ENCODE assay signal across 20 cellular contexts in the genomic region with DNA sequence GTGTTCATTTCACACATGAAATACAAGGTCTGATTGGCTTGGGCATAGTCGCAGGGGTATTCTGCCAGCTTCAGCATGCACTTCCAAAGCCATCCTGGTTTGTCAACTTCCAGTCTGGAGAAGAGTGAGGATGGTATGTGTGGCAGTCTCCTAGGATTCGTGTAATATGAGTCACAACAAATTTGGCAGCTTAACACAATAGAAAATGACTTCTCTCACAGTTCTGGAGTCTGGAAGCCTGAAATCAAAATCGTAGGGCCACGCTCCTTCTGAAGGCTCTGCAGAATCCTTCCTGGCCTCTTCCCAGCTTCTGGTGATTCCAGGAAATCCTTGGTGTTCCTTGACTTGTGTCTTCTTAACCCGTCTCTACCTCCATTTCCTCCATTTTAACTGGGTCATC.
DNase-seq lines count a peak whose midpoint lies in the region; ATAC-seq, FAIRE-seq and TF ChIP-seq lines count a peak whose summit lies in the region.
"Had no signal": no experiment of that assay in that cellular context is flagged by ENCODE, and none has a peak within 500 bp of the region (broad histone marks: within the 10 kb centered on the region; RNA-seq: fewer than 3 reads in every experiment).

No MANE protein-coding gene starts in this region.

- H3K9me1 ChIP-seq in endothelial cell of umbilical vein (replicated peaks; ENCODE audit: control insufficient read depth, extremely low read depth, insufficient read depth, low read length): no peaks in the 10 kb centered on the region

- H3K36me3 ChIP-seq in SJSA1 (no peaks in the 10 kb centered on the region), endothelial cell of umbilical vein (ENCODE audit: control insufficient read depth in 2 of 2, extremely low read depth in 1 of 2, insufficient read depth in 2 of 2, low read length in 2 of 2) (no peaks in the 10 kb centered on the region)
- H3K36me3 ChIP-seq: esophagus muscularis mucosa, right lobe of liver, upper lobe of left lung had no signal

- H3K36me3 Mint-ChIP-seq in stimulated activated effector memory CD8-positive, alpha-beta T cell treated with anti-CD3 and anti-CD28 coated beads, Interleukin-12 subunit alpha, Interleukin-12 subunit beta, amount 100 ng/mL, for 72 hours: no peaks in the 10 kb centered on the region
- H3K36me3 Mint-ChIP-seq: activated naive CD4-positive, alpha-beta T cell treated with anti-CD3 and anti-CD28 coated beads, Interleukin-2, amount 10 ng/mL, durations not matched to agents 7 days and 5 days; CD8-positive, alpha-beta memory T cell; IgD-negative memory B cell had no signal

- no peak overlapping the region for H3K4me3 Mint-ChIP-seq in stimulated activated effector memory CD8-positive, alpha-beta T cell treated with anti-CD3 and anti-CD28 coated beads, Interleukin-12 subunit alpha, Interleukin-12 subunit beta, amount 100 ng/mL, for 72 hours
- H3K4me3 Mint-ChIP-seq: activated naive CD4-positive, alpha-beta T cell treated with anti-CD3 and anti-CD28 coated beads, Interleukin-2, amount 10 ng/mL, durations not matched to agents 7 days and 5 days; CD8-positive, alpha-beta memory T cell; IgD-negative memory B cell had no signal

- H3K9ac ChIP-seq in endothelial cell of umbilical vein (replicated peaks; ENCODE audit: extremely low read depth, insufficient read depth, low read length): no peak overlapping the region

- H3K4me1 ChIP-seq in SJSA1 (replicated peaks): peaks cover 19% of the 10 kb centered on the region
- peaks cover 8% of the 10 kb centered on the region for H3K4me1 ChIP-seq in endothelial cell of umbilical vein (ENCODE audit: control insufficient read depth, extremely low read depth, insufficient read depth, low read length)
- H3K4me1 ChIP-seq: upper lobe of left lung had no signal

- POLR2A ChIA-PET in endothelial cell of umbilical vein (lab: Charles Lee): no interaction called here

- H3K4me2 ChIP-seq in endothelial cell of umbilical vein (ENCODE audit: insufficient read depth, low read length): no peak overlapping the region

- no peak for TF ChIP-seq CTCF in endothelial cell of umbilical vein (IDR thresholded peaks at IDR 0.05; ENCODE audit: extremely low read depth in 1 of 2, insufficient read depth in 1 of 2, low read depth in 1 of 2, low read length in 2 of 2)

- TF ChIP-seq POLR2A in endothelial cell of umbilical vein (IDR thresholded peaks at IDR 0.05; ENCODE audit: low read depth, low read length): no peak

- dilution Hi-C loops in endothelial cell of umbilical vein (cut with MboI; ENCODE audit: extremely low pct_ligation_motif_present, low sequenced_read_pairs): no loop called here

- H3K27ac ChIP-seq in SJSA1 (peak overlapping the region; percentile 69), endothelial cell of umbilical vein (ENCODE audit: insufficient read depth, low read depth, low read length) (no peak overlapping the region)
- H3K27ac ChIP-seq: esophagus muscularis mucosa, right lobe of liver, upper lobe of left lung had no signal

- DNase-seq in HCEC 1CT (peak; percentile 54), SJSA1 (ENCODE audit: low read depth in 1 of 2, low spot score in 2 of 2) (peak in 1 of 2 experiments; percentile 59), endothelial cell of umbilical vein (ENCODE audit: low read depth, low spot score) (peak; percentile 32), amygdala (lab: John Stamatoyannopoulos, UW) (no peak), NCI-H1105 treated with DMSO at 0.1 percent for 48 hours (lab: John Stamatoyannopoulos, UW) (no peak), HK-2 (ENCODE audit: unreplicated experiment) (no peak)
- DNase-seq in stimulated activated effector memory CD8-positive, alpha-beta T cell treated with anti-CD3 and anti-CD28 coated beads, Interleukin-12 subunit alpha, Interleukin-12 subunit beta, amount 100 ng/mL, for 72 hours (ENCODE audit: low spot score in 2 of 2): no peak
- DNase-seq: activated naive CD4-positive, alpha-beta T cell treated with anti-CD3 and anti-CD28 coated beads, Interleukin-2, amount 10 ng/mL, durations not matched to agents 7 days and 5 days; CD8-positive, alpha-beta memory T cell; NCI-H1105; NCI-H446 treated with DMSO at 0.1 percent for 48 hours; right lobe of liver; stimulated activated CD4-positive, alpha-beta T cell treated with anti-CD3 and anti-CD28 coated beads, Interleukin-4, amount 100 ng/mL, for 1 hour; upper lobe of left lung had no signal

- CTCF ChIA-PET in endothelial cell of umbilical vein (lab: Charles Lee): interaction anchor here (0.6 to 1.7 kb wide), 5 partner anchors 12 to 186 kb away, joined by 3 to 5 read pairs (median 3); no protein-coding TSS in a partner anchor

- intact Hi-C loops in endothelial cell of umbilical vein (cut with micrococcal nuclease): no loop called here

- H3K27me3 ChIP-seq in SJSA1 (replicated peaks) (no peaks in the 10 kb centered on the region), endothelial cell of umbilical vein (ENCODE audit: control insufficient read depth in 2 of 2, insufficient read depth in 2 of 2, low read length in 2 of 2) (no peaks in the 10 kb centered on the region)
- H3K27me3 ChIP-seq: esophagus muscularis mucosa, right lobe of liver, upper lobe of left lung had no signal

- H3K9me3 ChIP-seq in SJSA1 (replicated peaks) (no peaks in the 10 kb centered on the region), endothelial cell of umbilical vein (replicated peaks; ENCODE audit: control insufficient read depth, insufficient read depth, low read length) (no peaks in the 10 kb centered on the region)
- H3K9me3 ChIP-seq: esophagus muscularis mucosa, right lobe of liver, upper lobe of left lung had no signal

- peak overlapping the region; percentile 18 for H3K27ac Mint-ChIP-seq in stimulated activated effector memory CD8-positive, alpha-beta T cell treated with anti-CD3 and anti-CD28 coated beads, Interleukin-12 subunit alpha, Interleukin-12 subunit beta, amount 100 ng/mL, for 72 hours
- H3K27ac Mint-ChIP-seq: activated naive CD4-positive, alpha-beta T cell treated with anti-CD3 and anti-CD28 coated beads, Interleukin-2, amount 10 ng/mL, durations not matched to agents 7 days and 5 days; CD8-positive, alpha-beta memory T cell; IgD-negative memory B cell had no signal

- H3K79me2 ChIP-seq in endothelial cell of umbilical vein (ENCODE audit: control insufficient read depth, insufficient read depth, low read length): no peaks in the 10 kb centered on the region

- H4K20me1 ChIP-seq in endothelial cell of umbilical vein (replicated peaks; ENCODE audit: control insufficient read depth, extremely low read depth, insufficient read depth, low read length): no peaks in the 10 kb centered on the region

- ATAC-seq in stimulated activated effector memory CD8-positive, alpha-beta T cell treated with anti-CD3 and anti-CD28 coated beads, Interleukin-12 subunit alpha, Interleukin-12 subunit beta, amount 100 ng/mL, for 72 hours: no peak
- no peak for ATAC-seq in HG02798 (IDR thresholded peaks at IDR 0.05; ENCODE audit: poor library complexity, unreplicated experiment)
- ATAC-seq: right lobe of liver had no signal

- BruUV-seq in endothelial cell of umbilical vein (replicated peaks; lab: Mats Ljungman, UMichigan): no TSS peak

- H3K4me1 Mint-ChIP-seq in stimulated activated effector memory CD8-positive, alpha-beta T cell treated with anti-CD3 and anti-CD28 coated beads, Interleukin-12 subunit alpha, Interleukin-12 subunit beta, amount 100 ng/mL, for 72 hours: peaks cover 13% of the 10 kb centered on the region
- H3K4me1 Mint-ChIP-seq: activated naive CD4-positive, alpha-beta T cell treated with anti-CD3 and anti-CD28 coated beads, Interleukin-2, amount 10 ng/mL, durations not matched to agents 7 days and 5 days; CD8-positive, alpha-beta memory T cell; IgD-negative memory B cell had no signal

- FAIRE-seq in endothelial cell of umbilical vein (lab: Jason Lieb, UNC): peak; percentile 58
- FAIRE-seq: colon, GM19239 had no signal

- H3K4me3 ChIP-seq in SJSA1 (no peak overlapping the region), endothelial cell of umbilical vein (replicated peaks in 1 of 3; ENCODE audit: insufficient read depth in 1 of 3, low read depth in 1 of 3, low read length in 3 of 3) (no peak overlapping the region)
- H3K4me3 ChIP-seq: esophagus muscularis mucosa, lung, right lobe of liver, upper lobe of left lung had no signal

- no peaks in the 10 kb centered on the region for H3K9me3 Mint-ChIP-seq in stimulated activated effector memory CD8-positive, alpha-beta T cell treated with anti-CD3 and anti-CD28 coated beads, Interleukin-12 subunit alpha, Interleukin-12 subunit beta, amount 100 ng/mL, for 72 hours
- H3K9me3 Mint-ChIP-seq: activated naive CD4-positive, alpha-beta T cell treated with anti-CD3 and anti-CD28 coated beads, Interleukin-2, amount 10 ng/mL, durations not matched to agents 7 days and 5 days; CD8-positive, alpha-beta memory T cell had no signal

- peak overlapping the region; percentile 84 for H2AFZ ChIP-seq in endothelial cell of umbilical vein (ENCODE audit: low read depth, low read length)

TF ChIP-seq in endothelial cell of umbilical vein, 7 proteins besides CTCF, POLR2A, EP300 and RAD21:
- TF ChIP-seq FOS (IDR thresholded peaks at IDR 0.05; ENCODE audit: borderline replicate concordance, insufficient read depth, low read length): peak; percentile 24
- TF ChIP-seq MYC (IDR thresholded peaks at IDR 0.05; ENCODE audit: low read depth, low read length): no peak

Comparison
In these comparisons a context has a peak if more than half of its experiments do, and no peak if none do; other contexts are left out.
1. DNase-seq: peak in HCEC 1CT (single experiment) and endothelial cell of umbilical vein (single experiment); none in stimulated activated effector memory CD8-positive, alpha-beta T cell treated with anti-CD3 and anti-CD28 coated beads, Interleukin-12 subunit alpha, Interleukin-12 subunit beta, amount 100 ng/mL, for 72 hours (0 of 2), amygdala (0 of 56), NCI-H1105 treated with DMSO at 0.1 percent for 48 hours (single experiment) and HK-2 (single experiment).